Comparison of ENCODE assay signal across 26 cellular contexts in genomic region chr17:78291944-78292910, GRCh38.
DNase-seq lines count a peak whose midpoint lies in the region; ATAC-seq, FAIRE-seq and TF ChIP-seq lines count a peak whose summit lies in the region.
"Had no signal": no experiment of that assay in that cellular context is flagged by ENCODE, and none has a peak within 500 bp of the region (broad histone marks: within the 10 kb centered on the region; RNA-seq: fewer than 3 reads in every experiment).

No MANE protein-coding gene starts in this region.

- no peak overlapping the region; the same call in 1 of the 2 replicates for H4K91ac ChIP-seq in IMR-90 (ENCODE audit: insufficient read depth, low read depth, low read length)
- H4K91ac ChIP-seq in H1 (replicated peaks; ENCODE audit: insufficient read length, low read length), result no peak overlapping the region

- no peak overlapping the region for H3K9ac ChIP-seq in IMR-90 (ENCODE audit: low read depth, low read length)
- H3K9ac ChIP-seq in H1 (replicated peaks in 1 of 4; ENCODE audit: extremely low read depth in 1 of 4, low read depth in 3 of 4, low read length in 3 of 4), result no peak overlapping the region

- DNase-seq in CD14-positive monocyte (ENCODE audit: low spot score), result no peak
- no peak for DNase-seq in IMR-90
- DNase-seq in H1 (ENCODE audit: low read depth in 1 of 2, low spot score in 2 of 2), result no peak
- DNase-seq in stimulated activated CD4-positive, alpha-beta T cell treated with anti-CD3 and anti-CD28 coated beads, Interleukin-15, amount 100 ng/mL, for 24 hours, result no peak
- DNase-seq in activated T-cell treated with anti-CD3 and anti-CD28 coated beads, Interleukin-2, amount 50 U/mL, for 1 hour, result no peak
- DNase-seq: activated CD4-positive, alpha-beta T cell treated with anti-CD3 and anti-CD28 coated beads for 48 hours; activated T-cell treated with anti-CD3 and anti-CD28 coated beads, Interleukin-2, amount 50 U/mL, for 72 hours; aorta; CD4-positive, alpha-beta T cell; HFFc6; naive thymus-derived CD4-positive, alpha-beta T cell; NCI-H1105; NCI-H2107; NCI-H510A; pancreas; stimulated activated naive CD8-positive, alpha-beta T cell treated with anti-CD3 and anti-CD28 coated beads, Interleukin-15, amount 100 ng/mL, for 72 hours; tibial artery had no signal

- H3K4me1 Mint-ChIP-seq in CD14-positive monocyte (peaks cover 27% of the 10 kb centered on the region), nephron (peaks cover 5% of the 10 kb centered on the region)
- H3K4me1 Mint-ChIP-seq: central memory CD8-positive, alpha-beta T cell; mesothelial cell of epicardium had no signal

- H2BK15ac ChIP-seq in IMR-90 (ENCODE audit: low read depth, low read length) (no peak overlapping the region), H1 (ENCODE audit: low read length) (0 out of 2 replicates have a peak overlapping the region, but pooled peaks have one; percentile 61)

- H3K56ac ChIP-seq in IMR-90 (ENCODE audit: extremely low read depth, insufficient read depth, low read length) (no peak overlapping the region), H1 (replicated peaks; ENCODE audit: insufficient read length, low read depth, low read length) (no peak overlapping the region)

- H3K18ac ChIP-seq in IMR-90 (ENCODE audit: low read depth, low read length) (no peak overlapping the region), H1 (ENCODE audit: extremely low read depth, low read length) (no peak overlapping the region)

- H2BK12ac ChIP-seq in H1 (ENCODE audit: low read depth, low read length), result peak overlapping the region; percentile 27; the same call in 1 of the 2 replicates

- peaks cover 3% of the 10 kb centered on the region; the same call in 1 of the 2 replicates for H3K23me2 ChIP-seq in H1 (ENCODE audit: low read depth, low read length)

- H2BK120ac ChIP-seq in IMR-90 (ENCODE audit: low read depth, low read length) (no peak overlapping the region), H1 (replicated peaks; ENCODE audit: low read depth, low read length) (no peak overlapping the region)

- H2BK5ac ChIP-seq in IMR-90 (ENCODE audit: low read depth, low read length, poor library complexity, severe bottlenecking) (no peak overlapping the region), H1 (ENCODE audit: low read depth, low read length) (no peak overlapping the region)

- no peaks in the 10 kb centered on the region for H3K27me3 ChIP-seq in IMR-90 (ENCODE audit: control insufficient read depth, insufficient read depth, low read length)
- H3K27me3 ChIP-seq in H1 (replicated peaks in 1 of 4; ENCODE audit: control insufficient read depth in 3 of 4, extremely low read depth in 1 of 4, insufficient read depth in 3 of 4, low read length in 3 of 4), result no peaks in the 10 kb centered on the region
- H3K27me3 ChIP-seq: pancreas, SJSA1, tibial artery had no signal

- CTCF ChIA-PET in IMR-90 (lab: Yijun Ruan, JAX), result interaction anchor here (0.6 kb wide), 1 partner anchor 42 kb away, joined by 3 read pairs; no protein-coding TSS in a partner anchor
- CTCF ChIA-PET in H1 (lab: Charles Lee; ENCODE audit: partially characterized antibody), result interaction anchor here (1.3 to 2.2 kb wide), 8 partner anchors 9 to 130 kb away, joined by 3 to 9 read pairs (median 6); no protein-coding TSS in a partner anchor

- peak overlapping the region; percentile 51 for H2AFZ ChIP-seq in IMR-90 (replicated peaks; ENCODE audit: low read length, poor library complexity)
- no peak overlapping the region for H2AFZ ChIP-seq in H1 (ENCODE audit: low read length)

- in situ Hi-C loops in IMR-90 (cut with MboI; ENCODE audit: low sequenced_read_pairs), result loop anchor here (5.0 to 10.0 kb wide), 2 partner anchors 65 to 133 kb away; no protein-coding TSS in a partner anchor

- H2AK5ac ChIP-seq in IMR-90 (ENCODE audit: low read depth, low read length) (peak overlapping the region; percentile 35; the same call in 1 of the 2 replicates), H1 (ENCODE audit: low read depth, low read length) (0 out of 2 replicates have a peak overlapping the region, but pooled peaks have one; percentile 4)

- FAIRE-seq in H1 (lab: Jason Lieb, UNC), result no peak
- FAIRE-seq: G401.6, pancreas had no signal

- no peaks in the 10 kb centered on the region for H3K79me2 ChIP-seq in H1 (ENCODE audit: control insufficient read depth in 1 of 2, insufficient read depth in 2 of 2, low read length in 2 of 2)

- H3K9me3 Mint-ChIP-seq in CD14-positive monocyte (no peaks in the 10 kb centered on the region), nephron (no peaks in the 10 kb centered on the region)
- H3K9me3 Mint-ChIP-seq: activated T-cell treated with anti-CD3 and anti-CD28 coated beads, Interleukin-2, amount 50 U/mL, for 72 hours; CD4-positive, alpha-beta T cell; central memory CD8-positive, alpha-beta T cell; HFFc6; mesothelial cell of epicardium; naive thymus-derived CD4-positive, alpha-beta T cell; stimulated activated naive CD8-positive, alpha-beta T cell treated with anti-CD3 and anti-CD28 coated beads, Interleukin-15, amount 100 ng/mL, for 72 hours; T-helper 1 cell treated with Interleukin-12 subunit alpha and Interleukin-12 subunit beta and Interleukin-4 antibody, amounts not matched to agents 30 μg/mL and 1 μg/mL, for 36 hours had no signal

- ATAC-seq in IMR-90 (ENCODE audit: low read depth), result no peak
- no peak for ATAC-seq in HG03521 (IDR thresholded peaks at IDR 0.05; ENCODE audit: unreplicated experiment)
- ATAC-seq: activated T-cell treated with anti-CD3 and anti-CD28 coated beads, Interleukin-2, amount 50 U/mL, for 72 hours; naive thymus-derived CD4-positive, alpha-beta T cell; pancreas; sciatic nerve; stimulated activated naive CD8-positive, alpha-beta T cell treated with anti-CD3 and anti-CD28 coated beads, Interleukin-15, amount 100 ng/mL, for 72 hours had no signal

- no peak overlapping the region for H3K4me3 Mint-ChIP-seq in CD14-positive monocyte
- H3K4me3 Mint-ChIP-seq in nephron, result no peak overlapping the region
- H3K4me3 Mint-ChIP-seq: activated naive CD8-positive, alpha-beta T cell; activated T-cell treated with anti-CD3 and anti-CD28 coated beads, Interleukin-2, amount 50 U/mL, for 72 hours; CD4-positive, alpha-beta T cell; central memory CD8-positive, alpha-beta T cell; HFFc6; mesothelial cell of epicardium; stimulated activated naive CD8-positive, alpha-beta T cell treated with anti-CD3 and anti-CD28 coated beads, Interleukin-15, amount 100 ng/mL, for 72 hours; T-helper 1 cell treated with Interleukin-12 subunit alpha and Interleukin-12 subunit beta and Interleukin-4 antibody, amounts not matched to agents 30 μg/mL and 1 μg/mL, for 36 hours had no signal

- H3K27me3 Mint-ChIP-seq in CD14-positive monocyte (ENCODE audit: low read depth in 3 of 3), result peaks cover 0 to 3% (median 0%) of the 10 kb centered on the region in 3 donors
- peaks cover 5% of the 10 kb centered on the region for H3K27me3 Mint-ChIP-seq in nephron (ENCODE audit: low read depth)
- H3K27me3 Mint-ChIP-seq: activated naive CD8-positive, alpha-beta T cell; CD4-positive, alpha-beta T cell; central memory CD8-positive, alpha-beta T cell; naive thymus-derived CD4-positive, alpha-beta T cell; stimulated activated naive CD8-positive, alpha-beta T cell treated with anti-CD3 and anti-CD28 coated beads, Interleukin-15, amount 100 ng/mL, for 72 hours had no signal

- H3K23ac ChIP-seq in IMR-90 (ENCODE audit: low read depth, low read length) (no peak overlapping the region), H1 (ENCODE audit: insufficient read length) (no peak overlapping the region)

- H3K27ac Mint-ChIP-seq in CD14-positive monocyte (peak overlapping the region in 4 of 7 donors; percentile 40 to 61 (median 53)), nephron (peak overlapping the region in 2 of 3 experiments; percentile 47 to 53)
- H3K27ac Mint-ChIP-seq: activated naive CD8-positive, alpha-beta T cell; activated T-cell treated with anti-CD3 and anti-CD28 coated beads, Interleukin-2, amount 50 U/mL, for 72 hours; CD4-positive, alpha-beta T cell; HFFc6; mesothelial cell of epicardium; stimulated activated naive CD8-positive, alpha-beta T cell treated with anti-CD3 and anti-CD28 coated beads, Interleukin-15, amount 100 ng/mL, for 72 hours; T-helper 1 cell treated with Interleukin-12 subunit alpha and Interleukin-12 subunit beta and Interleukin-4 antibody, amounts not matched to agents 30 μg/mL and 1 μg/mL, for 36 hours had no signal

- H3K4me1 ChIP-seq in IMR-90 (ENCODE audit: control insufficient read depth, insufficient read depth, low read length) (peaks cover 3% of the 10 kb centered on the region; the same call in 1 of the 2 replicates), H1 (replicated peaks in 1 of 4; ENCODE audit: control insufficient read depth in 3 of 4, insufficient read depth in 4 of 4, low read length in 3 of 4) (no peaks in the 10 kb centered on the region; a peak in 2 of 7 replicates)
- H3K4me1 ChIP-seq: pancreas had no signal

- dilution Hi-C loops in IMR-90 (cut with HindIII; ENCODE audit: low sequenced_read_pairs, unreplicated experiment), result no loop called here

- H3K4ac ChIP-seq in IMR-90 (ENCODE audit: low read depth, low read length), result peak overlapping the region; percentile 19; the same call in 1 of the 2 replicates
- peak overlapping the region; percentile 32 for H3K4ac ChIP-seq in H1 (replicated peaks; ENCODE audit: insufficient read length, low read depth, low read length)

- no TSS peak for BruUV-seq in IMR-90 (replicated peaks; lab: Mats Ljungman, UMichigan)

- peaks cover 3% of the 10 kb centered on the region for H3K9me1 ChIP-seq in IMR-90 (ENCODE audit: insufficient read depth, low read length)

- no peak overlapping the region; the same call in 1 of the 2 replicates for H2BK20ac ChIP-seq in IMR-90 (ENCODE audit: low read depth, low read length)
- no peak overlapping the region for H2BK20ac ChIP-seq in H1 (ENCODE audit: low read length)

- WGBS in IMR-90 (ENCODE audit: extremely low coverage in 2 of 2, insufficient read length in 1 of 2), 2 experiments, result 84% methylated on average over 17 of the region's 26 CpGs; no CpG with 5 or more reads in 1 of the 2 experiments
- 88% methylated on average over 25 of the region's 26 CpGs; no CpG with 5 or more reads in 1 of the 2 experiments for WGBS in H1 (ENCODE audit: extremely low coverage in 1 of 2, insufficient coverage in 1 of 2, insufficient read length in 1 of 2, insufficient replicate concordance in 2 of 2, low coverage in 1 of 2, low lambda C conversion rate in 2 of 2, missing lambda C conversion rate in 1 of 2), 2 experiments

- TF ChIP-seq CTCF in CD14-positive monocyte (IDR thresholded peaks at IDR 0.05) (no peak), IMR-90 (conservative IDR thresholded peaks at IDR 0.05; ENCODE audit: low read depth, low read length) (no peak), H1 (IDR thresholded peaks at IDR 0.05; ENCODE audit: control extremely low read depth in 1 of 3, insufficient read depth in 1 of 3, low read depth in 1 of 3, low read length in 3 of 3) (no peak), nephron (IDR thresholded peaks at IDR 0.05; ENCODE audit: unreplicated experiment in 3 of 3) (no peak)

- H3K79me1 ChIP-seq in IMR-90 (ENCODE audit: low read depth in 1 of 2, low read length in 2 of 2) (peaks cover 0 to 4% of the 10 kb centered on the region in 2 experiments; a peak in 1 of 4 replicates), H1 (ENCODE audit: low read depth, low read length) (no peaks in the 10 kb centered on the region)

- no peaks in the 10 kb centered on the region for H3K9me3 ChIP-seq in IMR-90 (ENCODE audit: control insufficient read depth, insufficient read depth, low read length)
- H3K9me3 ChIP-seq in H1 (ENCODE audit: insufficient read depth in 2 of 2, low read depth in 1 of 2, low read length in 1 of 2), result no peaks in the 10 kb centered on the region
- H3K9me3 ChIP-seq: pancreas, SJSA1, tibial artery had no signal

- intact Hi-C loops in CD14-positive monocyte (cut with micrococcal nuclease), result loop anchor here in 1 of 2 donors (5.0 kb wide), 1 partner anchor 35 kb away; no protein-coding TSS in a partner anchor
- intact Hi-C loops in IMR-90 (cut with micrococcal nuclease), result no loop called here

- H4K5ac ChIP-seq in IMR-90 (ENCODE audit: low read depth, low read length) (no peak overlapping the region), H1 (ENCODE audit: insufficient read length, low read depth, low read length) (no peak overlapping the region)

- H3K4me3 ChIP-seq in IMR-90 (ENCODE audit: insufficient read depth, low read depth, low read length), result no peak overlapping the region
- no peak overlapping the region for H3K4me3 ChIP-seq in H1 (ENCODE audit: extremely low read depth in 1 of 4, insufficient read depth in 2 of 4, low read depth in 3 of 4, low read length in 4 of 4)
- H3K4me3 ChIP-seq: pancreas, SJSA1, tibial artery had no signal

- no peak overlapping the region for H4K8ac ChIP-seq in IMR-90 (ENCODE audit: low read depth in 2 of 2, low read length in 2 of 2)
- H4K8ac ChIP-seq in H1 (ENCODE audit: extremely low read depth, insufficient read depth, low read length), result no peak overlapping the region

- no peaks in the 10 kb centered on the region; the same call in 1 of the 2 replicates for H4K20me1 ChIP-seq in IMR-90 (ENCODE audit: insufficient read depth, low read length)
- peaks cover 0 to 2% of the 10 kb centered on the region in 2 experiments for H4K20me1 ChIP-seq in H1 (replicated peaks in 1 of 2; ENCODE audit: control insufficient read depth in 1 of 2, insufficient read depth in 2 of 2, low read length in 2 of 2)

- no peaks in the 10 kb centered on the region for H3K36me3 ChIP-seq in IMR-90 (ENCODE audit: control insufficient read depth, insufficient read depth, low read length)
- H3K36me3 ChIP-seq in H1 (ENCODE audit: control insufficient read depth in 2 of 4, insufficient read depth in 4 of 4, low read length in 3 of 4), result no peaks in the 10 kb centered on the region
- H3K36me3 ChIP-seq: pancreas, SJSA1, tibial artery had no signal

- peak overlapping the region; percentile 70 for H2AK9ac ChIP-seq in IMR-90 (replicated peaks; ENCODE audit: low read depth, low read length, poor library complexity)

- no peak for TF ChIP-seq EP300 in H1 (IDR thresholded peaks at IDR 0.05; ENCODE audit: borderline replicate concordance in 1 of 2, low read depth in 2 of 2, low read length in 2 of 2)

- H3K14ac ChIP-seq in IMR-90 (replicated peaks; ENCODE audit: low read depth, low read length) (no peak overlapping the region), H1 (ENCODE audit: insufficient read length) (no peak overlapping the region)

- H3K36me3 Mint-ChIP-seq in CD14-positive monocyte (no peaks in the 10 kb centered on the region), nephron (ENCODE audit: low read depth) (no peaks in the 10 kb centered on the region)
- H3K36me3 Mint-ChIP-seq: activated naive CD8-positive, alpha-beta T cell; mesothelial cell of epicardium; naive thymus-derived CD4-positive, alpha-beta T cell had no signal

- no peak for TF ChIP-seq RAD21 in IMR-90 (IDR thresholded peaks at IDR 0.05; ENCODE audit: low read length)
- TF ChIP-seq RAD21 in H1 (IDR thresholded peaks at IDR 0.05 in 1 of 2, conservative IDR thresholded peaks at IDR 0.05 in 1 of 2; ENCODE audit: low read depth in 2 of 2, low read length in 2 of 2), result no peak

- TF ChIP-seq POLR2A in IMR-90 (IDR thresholded peaks at IDR 0.05; ENCODE audit: low read depth, low read length) (no peak), H1 (IDR thresholded peaks at IDR 0.05; ENCODE audit: control extremely low read depth in 1 of 2, low read depth in 2 of 2, low read length in 2 of 2) (no peak)

- POLR2A ChIA-PET in IMR-90 (lab: Charles Lee; ENCODE audit: unreplicated experiment) (no interaction called here), H1 (lab: Charles Lee; ENCODE audit: partially characterized antibody) (interaction anchor here (0.7 kb wide), 1 partner anchor 22 kb away, joined by 3 read pairs; no protein-coding TSS in a partner anchor)

- H3K27ac ChIP-seq in IMR-90 (ENCODE audit: insufficient read depth, low read length) (no peak overlapping the region), H1 (ENCODE audit: low read depth, low read length) (no peak overlapping the region)
- H3K27ac ChIP-seq: pancreas, SJSA1, tibial artery had no signal

- no peak overlapping the region for H3K4me2 ChIP-seq in IMR-90 (ENCODE audit: low read depth, low read length)
- no peak overlapping the region for H3K4me2 ChIP-seq in H1 (ENCODE audit: insufficient read depth in 1 of 2, low read depth in 2 of 2, low read length in 2 of 2)
